Comparison of ENCODE assay signal across 9 cellular contexts in the genomic region with DNA sequence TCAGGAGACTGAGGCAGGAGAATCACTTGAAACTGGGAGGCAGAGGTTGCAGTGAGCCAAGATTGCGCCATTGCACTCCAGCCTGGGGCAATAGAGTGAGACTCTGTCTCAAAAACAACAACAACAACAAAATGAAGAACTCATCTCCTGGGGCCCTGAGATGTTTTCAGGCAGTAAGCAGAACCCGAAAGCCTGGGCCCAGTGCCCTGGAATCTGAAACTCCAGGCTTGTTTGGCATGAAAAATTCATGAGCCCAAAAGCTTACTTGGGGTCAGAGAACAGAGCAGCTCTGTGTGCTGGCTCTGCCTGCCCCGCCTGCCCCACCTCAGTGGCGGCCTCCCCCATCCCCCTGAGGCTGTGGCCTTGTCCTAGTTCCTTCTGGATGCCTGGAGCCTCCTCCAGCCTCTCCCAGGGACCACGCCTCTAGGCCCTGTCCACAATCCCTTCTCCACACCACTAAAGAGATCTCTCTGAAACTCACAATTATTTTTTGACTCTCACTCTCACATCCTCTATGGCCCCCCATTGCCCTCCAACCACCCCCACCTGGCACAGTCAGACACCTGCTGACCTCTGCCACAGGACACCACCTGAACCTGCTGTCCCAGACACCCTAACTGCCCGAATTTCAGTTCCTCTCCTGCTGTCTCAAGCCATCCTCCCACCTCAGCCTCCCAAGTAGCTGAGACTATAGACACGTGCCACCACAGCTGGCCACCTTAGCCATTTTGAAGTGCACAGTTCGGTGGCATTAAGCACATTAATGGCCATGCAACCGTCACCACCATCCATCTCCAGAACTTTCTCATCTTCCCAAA. TPM values are rescaled to one million over a fixed set of nuclear protein-coding genes. Genes with fewer than 3 reads are reported as not detected.
DNase-seq lines count a peak whose midpoint lies in the region; ATAC-seq and TF ChIP-seq lines count a peak whose summit lies in the region.
"Had no signal": no experiment of that assay in that cellular context is flagged by ENCODE, and none has a peak within 500 bp of the region (broad histone marks: within the 10 kb centered on the region; RNA-seq: fewer than 3 reads in every experiment).

No MANE protein-coding gene starts in this region.

- H3K4me3 Mint-ChIP-seq in T-cell: no peak overlapping the region

- no peak for TF ChIP-seq POLR2A in GM18505 (IDR thresholded peaks at IDR 0.05; ENCODE audit: borderline replicate concordance, extremely low read depth, insufficient read depth, insufficient read length)

- no peaks in the 10 kb centered on the region for H3K9me3 Mint-ChIP-seq in T-cell

- CTCF ChIA-PET in T-cell (lab: Charles Lee): no interaction called here

- peaks cover 13 to 20% (median 18%) of the 10 kb centered on the region in 3 donors for H3K4me1 Mint-ChIP-seq in T-cell

- POLR2A ChIA-PET in T-cell (lab: Charles Lee): no interaction called here

- H3K27me3 Mint-ChIP-seq in T-cell: peaks cover 0 to 4% of the 10 kb centered on the region in 2 donors

- H3K27ac Mint-ChIP-seq in T-cell: no peak overlapping the region

- no peaks in the 10 kb centered on the region for H3K36me3 Mint-ChIP-seq in T-cell

- ATAC-seq in GM18505 (IDR thresholded peaks at IDR 0.05; ENCODE audit: unreplicated experiment) (peak; percentile 40), T-cell (replicated peaks in 1 of 4) (no peak), HG03521 (IDR thresholded peaks at IDR 0.05; ENCODE audit: unreplicated experiment) (no peak)

- DNase-seq in NAMALWA (ENCODE audit: low spot score): peak; percentile 67
- peak; percentile 54 for DNase-seq in germinal center (ENCODE audit: low spot score)
- peak; percentile 55 for DNase-seq in renal cortical epithelial cell (ENCODE audit: low read depth)
- no peak for DNase-seq in D341Med (ENCODE audit: low spot score)
- DNase-seq in activated CD4-positive, alpha-beta T cell treated with anti-CD3 and anti-CD28 coated beads for 48 hours: no peak
- DNase-seq in T-cell: no peak

RNA-seq across cellular contexts. Expression of a gene that starts 6.9 kb away (rescaled TPM):
- total RNA-seq in renal cortical epithelial cell (2.0 and 70.5 TPM in 2 replicates), T-cell (1 to 10 TPM in 2 of 5 donors, under 1 TPM in 1, not detected in 2; 0.30 to 1.6 (median 1.1) TPM)
- total RNA-seq: myocyte had no signal

RNA-seq across cellular contexts. Expression of a gene that starts 25.2 kb away (rescaled TPM):
- total RNA-seq in renal cortical epithelial cell (3.5 and 6.1 TPM in 2 replicates), T-cell (10 to 100 TPM; 24.0 to 51.5 (median 32.5) TPM)

RNA-seq across cellular contexts. Expression of a gene that starts 28.2 kb away (rescaled TPM):
- total RNA-seq in renal cortical epithelial cell (5.2 and 14.5 TPM in 2 replicates), T-cell (10 to 100 TPM; 50.9 to 94.8 (median 79.1) TPM)

RNA-seq across cellular contexts. Expression of a gene that starts 31.3 kb away (rescaled TPM):
- total RNA-seq in renal cortical epithelial cell (46.0 and 48.5 TPM in 2 replicates), T-cell (100 to 1,000 TPM; 204 to 228 (median 218) TPM)

RNA-seq across cellular contexts. Expression of a gene that starts 50.3 kb away (rescaled TPM):
- total RNA-seq in renal cortical epithelial cell (15.6 and 16.3 TPM in 2 replicates), T-cell (10 to 100 TPM; 55.7 to 63.0 (median 60.9) TPM)

Comparison
In these comparisons a context has a peak if more than half of its experiments do, and no peak if none do; other contexts are left out.
1. DNase-seq: peak in NAMALWA (single experiment), germinal center (single experiment) and renal cortical epithelial cell (single experiment); none in D341Med (single experiment), activated CD4-positive, alpha-beta T cell treated with anti-CD3 and anti-CD28 coated beads for 48 hours (single experiment) and T-cell (0 of 34).